ENCODE assay signal across 11 cellular contexts in genomic region chr1:176515310-176515709, GRCh38. TPM values are rescaled to one million over a fixed set of nuclear protein-coding genes. Genes with fewer than 3 reads are reported as not detected.
DNase-seq lines count a peak whose midpoint lies in the region; TF ChIP-seq lines count a peak whose summit lies in the region.
"Had no signal": no experiment of that assay in that cellular context is flagged by ENCODE, and none has a peak within 500 bp of the region (broad histone marks: within the 10 kb centered on the region; RNA-seq: fewer than 3 reads in every experiment).

No MANE protein-coding gene starts in this region.

- H4K20me1 ChIP-seq in KMS-11 (ENCODE audit: insufficient read depth) (no peaks in the 10 kb centered on the region), osteoblast (ENCODE audit: insufficient read depth, low read length) (no peaks in the 10 kb centered on the region)

- no peak overlapping the region for H3K4me3 Mint-ChIP-seq in chondrocyte (ENCODE audit: unreplicated experiment)
- H3K4me3 Mint-ChIP-seq: activated naive CD4-positive, alpha-beta T cell treated with anti-CD3 and anti-CD28 coated beads for 36 hours; CD8-positive, alpha-beta T cell had no signal

- peak overlapping the region; percentile 6; the same call in 1 of the 2 replicates for H3K4me2 ChIP-seq in KMS-11
- no peak overlapping the region for H3K4me2 ChIP-seq in osteoblast (ENCODE audit: insufficient read depth, low read length)

- no peak for TF ChIP-seq CTCF in KMS-11 (conservative IDR thresholded peaks at IDR 0.05; ENCODE audit: low read depth, low read length)
- TF ChIP-seq CTCF in kidney epithelial cell (IDR thresholded peaks at IDR 0.05; ENCODE audit: insufficient read depth, low read length, poor library complexity, severe bottlenecking) = no peak
- no peak for TF ChIP-seq CTCF in chondrocyte (IDR thresholded peaks at IDR 0.05)
- TF ChIP-seq CTCF in osteoblast (IDR thresholded peaks at IDR 0.05; ENCODE audit: extremely low read depth, low read depth, low read length) = no peak

- no peak overlapping the region for H3K9ac ChIP-seq in KMS-11

- H2AFZ ChIP-seq in KMS-11 (ENCODE audit: low read depth) (0 out of 2 replicates have a peak overlapping the region, but pooled peaks have one; percentile 3), osteoblast (ENCODE audit: low read length) (no peak overlapping the region)

- no peak overlapping the region for H3K27ac Mint-ChIP-seq in chondrocyte (ENCODE audit: unreplicated experiment)
- H3K27ac Mint-ChIP-seq: activated naive CD4-positive, alpha-beta T cell treated with anti-CD3 and anti-CD28 coated beads for 36 hours; CD8-positive, alpha-beta T cell had no signal

- no peak overlapping the region for H3K4me3 ChIP-seq in KMS-11 (IDR thresholded peaks at IDR 0.05; ENCODE audit: insufficient read depth, low read depth, low read length)
- no peak overlapping the region for H3K4me3 ChIP-seq in SJSA1
- no peak overlapping the region for H3K4me3 ChIP-seq in kidney epithelial cell (ENCODE audit: low read depth, low read length)
- H3K4me3 ChIP-seq in osteoblast (ENCODE audit: insufficient read depth, low read length) = no peak overlapping the region
- H3K4me3 ChIP-seq: HAP-1 had no signal

- H3K9me3 Mint-ChIP-seq in chondrocyte (ENCODE audit: low read depth) = peaks cover 11% of the 10 kb centered on the region
- H3K9me3 Mint-ChIP-seq: activated naive CD4-positive, alpha-beta T cell treated with anti-CD3 and anti-CD28 coated beads for 36 hours had no signal

- H3K9me3 ChIP-seq in SJSA1 (replicated peaks) (no peaks in the 10 kb centered on the region), osteoblast (ENCODE audit: low read depth, low read length) (no peaks in the 10 kb centered on the region)
- H3K9me3 ChIP-seq: HAP-1 had no signal

- H3K4me1 ChIP-seq in KMS-11 (ENCODE audit: low read depth, poor library complexity, severe bottlenecking) (peaks cover 35% of the 10 kb centered on the region), SJSA1 (replicated peaks) (peaks cover 5% of the 10 kb centered on the region), osteoblast (ENCODE audit: insufficient read depth, low read length) (no peaks in the 10 kb centered on the region)
- H3K4me1 ChIP-seq: HAP-1 had no signal

- H3K4me1 Mint-ChIP-seq in chondrocyte (ENCODE audit: low read depth) = no peaks in the 10 kb centered on the region

- H3K36me3 ChIP-seq in KMS-11 (ENCODE audit: insufficient read depth) (no peaks in the 10 kb centered on the region), SJSA1 (no peaks in the 10 kb centered on the region), kidney epithelial cell (ENCODE audit: control insufficient read depth, insufficient read depth, low read length) (no peaks in the 10 kb centered on the region), osteoblast (ENCODE audit: insufficient read depth, low read length) (no peaks in the 10 kb centered on the region)
- H3K36me3 ChIP-seq: HAP-1 had no signal

- no peaks in the 10 kb centered on the region for H3K27me3 Mint-ChIP-seq in chondrocyte (ENCODE audit: low read depth)

- H3K36me3 Mint-ChIP-seq in chondrocyte (ENCODE audit: low read depth) = no peaks in the 10 kb centered on the region
- H3K36me3 Mint-ChIP-seq: CD8-positive, alpha-beta T cell had no signal

- H3K79me2 ChIP-seq in KMS-11 (ENCODE audit: insufficient read depth, low read depth) (no peaks in the 10 kb centered on the region), osteoblast (ENCODE audit: insufficient read depth, low read length) (no peaks in the 10 kb centered on the region)

- peak; percentile 74 for DNase-seq in COLO668 (lab: John Stamatoyannopoulos, UW; ENCODE audit: unreplicated experiment)
- DNase-seq in SJSA1 (ENCODE audit: low read depth in 1 of 2, low spot score in 2 of 2) = peak; percentile 64 to 65
- peak; percentile 98 for DNase-seq in kidney epithelial cell (ENCODE audit: low read depth)
- no peak for DNase-seq in chondrocyte (ENCODE audit: low spot score)
- DNase-seq in HPDE6-E6E7 (ENCODE audit: extremely low spot score) = no peak
- no peak for DNase-seq in mucosa of gallbladder (ENCODE audit: low spot score)
- no peak for DNase-seq in osteoblast (ENCODE audit: insufficient read length, low spot score, missing footprints)
- DNase-seq: activated naive CD4-positive, alpha-beta T cell treated with anti-CD3 and anti-CD28 coated beads for 36 hours; CD8-positive, alpha-beta T cell had no signal

- H3K27ac ChIP-seq in KMS-11 (no peak overlapping the region), SJSA1 (no peak overlapping the region), osteoblast (ENCODE audit: low read depth, low read length) (no peak overlapping the region)

- H3K27me3 ChIP-seq in KMS-11 (ENCODE audit: insufficient read depth, low read depth) (no peaks in the 10 kb centered on the region), SJSA1 (replicated peaks) (no peaks in the 10 kb centered on the region), kidney epithelial cell (ENCODE audit: control insufficient read depth, insufficient read depth, low read length) (no peaks in the 10 kb centered on the region), osteoblast (ENCODE audit: insufficient read depth, low read length) (no peaks in the 10 kb centered on the region)

RNA-seq across cellular contexts. Expression of gene PAPPA2, which starts 52.3 kb away (rescaled TPM):
- 1.2 TPM in 2 replicates for total RNA-seq in SJSA1 (2014; rRNA removed; shearing (Covaris generic))
- 6.9 and 7.1 TPM in 2 replicates for total RNA-seq in kidney epithelial cell
- total RNA-seq in chondrocyte = 0.42 to 1.00 TPM (median 0.73 TPM) in 3 replicates
- total RNA-seq in mucosa of gallbladder = 20.2 TPM
- 3.5 and 5.8 TPM in 2 replicates for total RNA-seq in osteoblast
- total RNA-seq: CD8-positive, alpha-beta T cell had no signal

Comparison
In these comparisons a context has a peak if more than half of its experiments do, and no peak if none do; other contexts are left out.
1. DNase-seq: peak in COLO668 (single experiment), SJSA1 (2 of 2) and kidney epithelial cell (single experiment); none in chondrocyte (single experiment), HPDE6-E6E7 (single experiment), mucosa of gallbladder (single experiment) and osteoblast (single experiment).